Comparison of ENCODE assay signal across 30 cellular contexts in the genomic region with DNA sequence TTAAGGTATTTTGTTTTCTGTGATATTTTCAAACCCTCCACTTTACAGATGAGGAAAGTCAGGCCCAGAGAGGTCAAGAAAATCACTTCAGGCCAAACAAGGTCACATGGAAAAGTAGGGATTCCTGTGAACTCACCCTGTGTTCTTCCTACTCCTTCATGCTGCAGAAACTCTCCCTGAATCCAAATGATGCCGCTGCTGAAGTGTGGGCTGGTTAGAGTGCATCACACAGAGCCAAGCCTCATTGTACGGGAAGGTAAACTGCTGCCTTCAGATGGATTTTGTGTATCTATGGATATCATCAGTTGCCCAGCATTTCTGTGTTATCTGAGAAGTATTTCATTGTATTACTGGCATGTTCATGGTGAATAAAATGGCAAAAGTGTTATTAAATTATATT.
"Had no signal": no experiment of that assay in that cellular context is flagged by ENCODE, and none has a peak within 500 bp of the region (broad histone marks: within the 10 kb centered on the region; RNA-seq: fewer than 3 reads in every experiment).

No MANE protein-coding gene starts in this region.

- FAIRE-seq: astrocyte, bronchial epithelial cell had no signal

- DNase-seq: activated effector memory CD4-positive, alpha-beta T cell treated with anti-CD3 and anti-CD28 coated beads, Interleukin-2, amount 50 U/mL, for 16 hours; activated effector memory CD4-positive, alpha-beta T cell treated with Interleukin-2 at 50 U/mL for 16 hours; activated gamma-delta T cell; activated gamma-delta T cell treated with Interleukin-2 at 50 U/mL for 16 hours; activated naive CD4-positive, alpha-beta T cell; activated naive CD4-positive, alpha-beta T cell treated with anti-CD3 and anti-CD28 coated beads for 36 hours; activated naive CD4-positive, alpha-beta T cell treated with anti-CD3 and anti-CD28 coated beads, Interleukin-2, amount 10 ng/mL, durations not matched to agents 7 days and 5 days; activated naive CD4-positive, alpha-beta T cell treated with anti-CD3 and anti-CD28 coated beads, Interleukin-2, amount 50 U/mL, for 16 hours; activated naive CD4-positive, alpha-beta T cell treated with Interleukin-2 at 50 U/mL for 16 hours; activated naive CD8-positive, alpha-beta T cell treated with anti-CD3 and anti-CD28 coated beads for 36 hours; activated naive CD8-positive, alpha-beta T cell treated with anti-CD3 and anti-CD28 coated beads, Interleukin-2, amount 10 ng/mL, durations not matched to agents 7 days and 5 days; activated naive CD8-positive, alpha-beta T cell treated with anti-CD3 and anti-CD28 coated beads, Interleukin-2, amount 50 U/mL, for 24 hours; activated T-cell treated with anti-CD3 and anti-CD28 coated beads, Interleukin-2, amount 50 U/mL, for 1 hour; activated T-cell treated with anti-CD3 and anti-CD28 coated beads, Interleukin-2, amount 50 U/mL, for 24 hours; activated T-cell treated with anti-CD3 and anti-CD28 coated beads, Interleukin-2, amount 50 U/mL, for 4 hours; activated T-cell treated with anti-CD3 and anti-CD28 coated beads, Interleukin-2, amount 50 U/mL, for 48 hours; activated T-cell treated with anti-CD3 and anti-CD28 coated beads, Interleukin-2, amount 50 U/mL, for 72 hours; adrenal gland; amniotic stem cell; amygdala; anterior cingulate cortex; aorta; body of pancreas; brain microvascular endothelial cell; central memory CD4-positive, alpha-beta T cell; cerebellar nuclear complex had no signal

- ATAC-seq: activated naive CD4-positive, alpha-beta T cell treated with anti-CD3 and anti-CD28 coated beads, Interleukin-2, amount 50 U/mL, for 72 hours; activated naive CD8-positive, alpha-beta T cell treated with anti-CD3 and anti-CD28 coated beads, Interleukin-2, amount 50 U/mL, for 24 hours; activated T-cell treated with anti-CD3 and anti-CD28 coated beads, Interleukin-2, amount 50 U/mL, for 4 hours; activated T-cell treated with anti-CD3 and anti-CD28 coated beads, Interleukin-2, amount 50 U/mL, for 72 hours; activated T-helper 17 cell treated with anti-CD3 and anti-CD28 coated beads, Interleukin-2, amount 50 U/mL, for 72 hours; body of pancreas had no signal
